ENCODE assay signal across 24 cellular contexts in the genomic region with DNA sequence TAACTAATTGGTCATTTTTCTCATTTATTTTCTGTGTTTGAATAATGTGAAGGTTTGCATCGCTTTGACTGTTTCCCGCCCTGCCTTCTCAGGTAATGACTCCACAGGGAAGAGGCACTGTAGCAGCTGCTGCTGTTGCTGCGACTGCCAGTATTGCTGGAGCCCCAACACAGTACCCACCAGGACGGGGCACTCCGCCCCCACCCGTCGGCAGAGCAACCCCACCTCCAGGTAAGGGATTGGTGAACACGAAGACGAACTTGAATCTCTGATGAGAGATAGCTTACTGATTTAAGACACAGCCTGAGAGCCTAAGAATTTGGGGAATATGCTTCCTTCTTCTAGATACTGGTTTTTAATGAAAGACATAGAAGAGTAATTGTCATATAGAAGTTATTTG.
"Had no signal": no experiment of that assay in that cellular context is flagged by ENCODE, and none has a peak within 500 bp of the region (broad histone marks: within the 10 kb centered on the region; RNA-seq: fewer than 3 reads in every experiment).

No MANE protein-coding gene starts in this region.

- H3K9me3 ChIP-seq: gastrocnemius medialis had no signal

- H3K4me3 Mint-ChIP-seq: mesothelial cell of epicardium had no signal

- H3K27me3 ChIP-seq: dorsolateral prefrontal cortex, esophagus squamous epithelium, gastrocnemius medialis, heart right ventricle, left lung had no signal

- ATAC-seq: esophagus mucosa, gastrocnemius medialis, heart right ventricle, left cardiac atrium, left lung, left ventricle myocardium superior, lower lobe of right lung, mucosa of descending colon had no signal

- H3K27ac Mint-ChIP-seq: mesothelial cell of epicardium, naive B cell had no signal

- H3K4me1 Mint-ChIP-seq: mesothelial cell of epicardium, naive B cell had no signal

- H3K4me1 ChIP-seq: esophagus squamous epithelium, gastrocnemius medialis, heart right ventricle, left lung, lower lobe of right lung had no signal

- H3K27ac ChIP-seq: coronary artery, dorsolateral prefrontal cortex, epithelial cell of prostate, esophagus squamous epithelium, gastrocnemius medialis, heart right ventricle, left lung, lower lobe of right lung had no signal

- H3K4me3 ChIP-seq: coronary artery, esophagus squamous epithelium, gastrocnemius medialis, heart right ventricle, left lung, lower lobe of right lung, mucosa of descending colon had no signal

- H3K27me3 Mint-ChIP-seq: naive B cell had no signal

- DNase-seq: dermis blood vessel endothelial cell; dorsolateral prefrontal cortex; effector CD4-positive, alpha-beta T cell; effector memory CD4-positive, alpha-beta T cell; erythroblast; esophagus squamous epithelium; foreskin fibroblast; foreskin melanocyte; gastrocnemius medialis; glutamatergic neuron; head of caudate nucleus; heart right ventricle; hippocampal formation; left cardiac atrium; left lung; left ventricle myocardium superior; lower lobe of right lung; mesenchymal stem cell; mucosa of descending colon; naive B cell had no signal
